Comparison of ENCODE assay signal across 29 cellular contexts in the genomic region with DNA sequence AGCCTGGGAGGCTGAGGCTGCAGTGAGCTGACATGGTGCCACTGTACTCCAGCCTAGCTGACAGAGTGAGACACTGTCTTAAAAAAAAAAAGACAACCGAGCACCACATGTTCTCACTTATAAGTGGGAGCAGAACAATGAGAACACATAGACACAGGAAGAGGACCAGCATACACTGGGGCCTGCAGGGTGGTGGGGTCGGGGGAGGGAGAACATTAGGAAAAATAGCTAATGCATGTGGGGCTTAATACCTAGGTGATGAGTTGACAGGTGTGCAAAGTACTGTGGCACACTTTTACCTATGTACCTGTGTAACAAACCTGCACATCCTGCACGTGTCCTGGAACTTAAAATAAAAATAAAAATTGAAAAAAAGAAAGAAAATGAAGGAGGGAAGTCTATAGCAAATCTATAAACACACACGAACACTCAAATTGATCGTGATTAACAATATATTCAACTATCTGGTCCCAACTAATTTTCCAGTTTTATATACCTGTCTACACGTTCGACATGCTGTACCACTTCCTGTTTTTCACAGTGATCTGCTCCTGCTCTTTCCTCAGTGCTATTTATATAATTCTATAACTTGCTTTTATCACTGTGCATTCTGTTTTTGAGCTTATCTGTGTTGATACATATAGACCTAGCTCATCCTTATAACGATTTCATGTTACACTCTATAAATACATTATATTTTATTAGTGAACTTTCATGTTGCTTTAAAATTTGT. TPM values are rescaled to one million over a fixed set of nuclear protein-coding genes. Genes with fewer than 3 reads are reported as not detected.
DNase-seq lines count a peak whose midpoint lies in the region; ATAC-seq, FAIRE-seq and TF ChIP-seq lines count a peak whose summit lies in the region.
"Had no signal": no experiment of that assay in that cellular context is flagged by ENCODE, and none has a peak within 500 bp of the region (broad histone marks: within the 10 kb centered on the region; RNA-seq: fewer than 3 reads in every experiment).

No MANE protein-coding gene starts in this region.

- no peak overlapping the region for H2BK5ac ChIP-seq in neuronal stem cell (ENCODE audit: low read length)

- no peaks in the 10 kb centered on the region for H3K27me3 Mint-ChIP-seq in activated CD4-positive, alpha-beta T cell treated with anti-CD3 and anti-CD28 coated beads, Interleukin-2, amount 10 ng/mL, durations not matched to agents 7 days and 5 days
- peaks cover 1 to 3% of the 10 kb centered on the region in 2 donors for H3K27me3 Mint-ChIP-seq in CD4-positive, alpha-beta memory T cell

- in situ Hi-C loops in GM12878 (cut with MboI): no loop called here

- no peak overlapping the region for H2BK12ac ChIP-seq in neuronal stem cell (ENCODE audit: low read length)

- H2BK15ac ChIP-seq in neuronal stem cell (ENCODE audit: low read length): no peak overlapping the region

- H3K9me3 ChIP-seq in CD4-positive, alpha-beta memory T cell (ENCODE audit: control insufficient read depth in 1 of 2, low read length in 2 of 2): no peaks in the 10 kb centered on the region
- no peaks in the 10 kb centered on the region for H3K9me3 ChIP-seq in GM12878 (replicated peaks; ENCODE audit: control insufficient read depth, insufficient read depth, low read length)
- H3K9me3 ChIP-seq in neuronal stem cell (replicated peaks in 1 of 2; ENCODE audit: control insufficient read depth in 2 of 2, insufficient read depth in 1 of 2, low read depth in 1 of 2, low read length in 2 of 2): peaks cover 0 to 5% of the 10 kb centered on the region in 2 donors
- H3K9me3 ChIP-seq: A549, breast epithelium had no signal

- no peaks in the 10 kb centered on the region for H3K27me3 ChIP-seq in CD4-positive, alpha-beta memory T cell (ENCODE audit: insufficient read depth, low read length)
- H3K27me3 ChIP-seq in GM12878 (replicated peaks in 1 of 2; ENCODE audit: control insufficient read depth in 2 of 2, insufficient read depth in 2 of 2, low read length in 1 of 2) (no peaks in the 10 kb centered on the region; a peak in 1 of 4 replicates), neuronal stem cell (ENCODE audit: control insufficient read depth in 3 of 3, insufficient read depth in 3 of 3, low read depth in 1 of 3, low read length in 3 of 3) (no peaks in the 10 kb centered on the region)
- H3K27me3 ChIP-seq: breast epithelium had no signal

- no peak overlapping the region for H3K4me3 ChIP-seq in CD4-positive, alpha-beta memory T cell (ENCODE audit: low read length in 2 of 2)
- H3K4me3 ChIP-seq in GM12878 (no peak overlapping the region), neuronal stem cell (ENCODE audit: low read length in 2 of 2) (no peak overlapping the region)
- H3K4me3 ChIP-seq: A549, breast epithelium had no signal

- no peak for TF ChIP-seq POLR2A in GM12878 (IDR thresholded peaks at IDR 0.05; ENCODE audit: low read depth, low read length)

- ATAC-seq in GM12878: no peak
- ATAC-seq in left ventricle myocardium superior: no peak
- ATAC-seq: A549; activated CD4-positive, CD25-positive, alpha-beta regulatory T cell treated with anti-CD3 and anti-CD28 coated beads, Interleukin-2, amount 50 U/mL, for 24 hours; activated CD8-positive, alpha-beta memory T cell treated with anti-CD3 and anti-CD28 coated beads, Interleukin-2, amount 10 ng/mL, durations not matched to agents 7 days and 5 days had no signal

- TF ChIP-seq CTCF in GM12878 (IDR thresholded peaks at IDR 0.05 in 2 of 3, conservative IDR thresholded peaks at IDR 0.05 in 1 of 3; ENCODE audit: control insufficient read depth in 2 of 3, extremely low read depth in 1 of 3, insufficient read depth in 1 of 3, low read depth in 3 of 3, low read length in 3 of 3): no peak

- no peak overlapping the region for H3K14ac ChIP-seq in neuronal stem cell (ENCODE audit: low read length)

- SMC1A ChIA-PET in GM12878 (lab: Charles Lee; ENCODE audit: uncharacterized antibody, unreplicated experiment): interaction anchor here (1.4 kb wide), 1 partner anchor 147 kb away, joined by 3 read pairs; no protein-coding TSS in a partner anchor

- no peak overlapping the region for H2AK5ac ChIP-seq in neuronal stem cell (ENCODE audit: low read depth, low read length)

- H4K20me1 ChIP-seq in GM12878 (ENCODE audit: control insufficient read depth, insufficient read depth): no peaks in the 10 kb centered on the region

- WGBS in GM12878 (ENCODE audit: insufficient coverage, insufficient replicate concordance, low lambda C conversion rate, missing lambda C conversion rate): under 1% methylated on average over 8 of the region's 8 CpGs
- no CpG with 5 or more reads among the region's 8 CpGs for WGBS in neuronal stem cell (ENCODE audit: extremely low coverage in 2 of 2, insufficient read length in 2 of 2, insufficient replicate concordance in 1 of 2), 2 donors

- H3K79me2 ChIP-seq in GM12878 (ENCODE audit: control insufficient read depth, insufficient read depth, low read length): no peaks in the 10 kb centered on the region

- no peak overlapping the region for H3K18ac ChIP-seq in neuronal stem cell (ENCODE audit: low read length)

- RAD21 ChIA-PET in GM12878 (lab: Charles Lee; ENCODE audit: unreplicated experiment): no interaction called here

- BruUV-seq in GM12878 (replicated peaks; lab: Mats Ljungman, UMichigan): no TSS peak

- H2AFZ ChIP-seq in GM12878 (ENCODE audit: control insufficient read depth, low read depth, low read length) (no peak overlapping the region), neuronal stem cell (ENCODE audit: low read length) (no peak overlapping the region)

- peaks cover 30% of the 10 kb centered on the region for H3K4me1 Mint-ChIP-seq in activated CD4-positive, alpha-beta T cell treated with anti-CD3 and anti-CD28 coated beads, Interleukin-2, amount 10 ng/mL, durations not matched to agents 7 days and 5 days
- H3K4me1 Mint-ChIP-seq in CD4-positive, alpha-beta memory T cell: peaks cover 23 to 46% (median 33%) of the 10 kb centered on the region in 4 donors
- H3K4me1 Mint-ChIP-seq: activated CD8-positive, alpha-beta memory T cell treated with anti-CD3 and anti-CD28 coated beads, Interleukin-2, amount 10 ng/mL, durations not matched to agents 7 days and 5 days; mesothelial cell of epicardium had no signal

- POLR2A ChIA-PET in activated CD4-positive, alpha-beta T cell treated with anti-CD3 and anti-CD28 coated beads, Interleukin-2, amount 10 ng/mL, durations not matched to agents 7 days and 5 days (lab: Charles Lee): no interaction called here
- POLR2A ChIA-PET in CD4-positive, alpha-beta memory T cell (lab: Charles Lee; ENCODE audit: partially characterized antibody): interaction anchor here (0.6 to 1.7 kb wide), 7 partner anchors 27 to 197 kb away, joined by 3 to 10 read pairs (median 3); a partner anchor contains a TSS
- POLR2A ChIA-PET in GM12878 (lab: Charles Lee): no interaction called here

- peak overlapping the region; percentile 13 for H3K4me3 Mint-ChIP-seq in activated CD4-positive, alpha-beta T cell treated with anti-CD3 and anti-CD28 coated beads, Interleukin-2, amount 10 ng/mL, durations not matched to agents 7 days and 5 days
- H3K4me3 Mint-ChIP-seq in CD4-positive, alpha-beta memory T cell: peak overlapping the region; percentile 26 to 73 (median 64)
- H3K4me3 Mint-ChIP-seq: activated CD8-positive, alpha-beta memory T cell treated with anti-CD3 and anti-CD28 coated beads, Interleukin-2, amount 10 ng/mL, durations not matched to agents 7 days and 5 days; H9; mesothelial cell of epicardium had no signal

- no peak overlapping the region for H4K91ac ChIP-seq in neuronal stem cell (ENCODE audit: low read depth, low read length, poor library complexity)

- H3K27ac ChIP-seq in CD4-positive, alpha-beta memory T cell (ENCODE audit: low read depth, low read length): no peak overlapping the region
- H3K27ac ChIP-seq in GM12878 (ENCODE audit: control insufficient read depth, insufficient read depth) (no peak overlapping the region), neuronal stem cell (replicated peaks; ENCODE audit: low read length) (no peak overlapping the region)
- H3K27ac ChIP-seq: A549, breast epithelium had no signal

- no peak overlapping the region for H3K9ac ChIP-seq in GM12878 (ENCODE audit: control insufficient read depth, insufficient read depth, low read length)
- no peak overlapping the region for H3K9ac ChIP-seq in neuronal stem cell (ENCODE audit: low read depth, low read length, poor library complexity)

- TF ChIP-seq EP300 in GM12878 (IDR thresholded peaks at IDR 0.05; ENCODE audit: borderline replicate concordance in 1 of 2, control insufficient read depth in 1 of 2, low read depth in 2 of 2, low read length in 2 of 2): no peak

- H3K4ac ChIP-seq in neuronal stem cell (ENCODE audit: low read length): no peak overlapping the region

- H3K4me1 ChIP-seq in CD4-positive, alpha-beta memory T cell (ENCODE audit: insufficient read depth, low read length): peaks cover 21% of the 10 kb centered on the region
- no peaks in the 10 kb centered on the region for H3K4me1 ChIP-seq in GM12878 (ENCODE audit: control insufficient read depth, insufficient read depth, low read length)
- H3K4me1 ChIP-seq in neuronal stem cell (ENCODE audit: control insufficient read depth in 2 of 2, insufficient read depth in 1 of 2, low read depth in 1 of 2, low read length in 2 of 2): peaks cover 0 to 1% of the 10 kb centered on the region in 2 donors
- H3K4me1 ChIP-seq: A549, breast epithelium had no signal

- no peak overlapping the region for H4K8ac ChIP-seq in neuronal stem cell (ENCODE audit: low read depth, low read length)

- peaks cover 13% of the 10 kb centered on the region for H3K9me3 Mint-ChIP-seq in activated CD4-positive, alpha-beta T cell treated with anti-CD3 and anti-CD28 coated beads, Interleukin-2, amount 10 ng/mL, durations not matched to agents 7 days and 5 days
- H3K9me3 Mint-ChIP-seq in CD4-positive, alpha-beta memory T cell: peaks cover 0 to 16% (median 2%) of the 10 kb centered on the region in 8 donors

- CTCF ChIA-PET in activated CD4-positive, alpha-beta T cell treated with anti-CD3 and anti-CD28 coated beads, Interleukin-2, amount 10 ng/mL, durations not matched to agents 7 days and 5 days (lab: Charles Lee): interaction anchor here (0.6 kb wide), 1 partner anchor 523 kb away, joined by 3 read pairs; no protein-coding TSS in a partner anchor
- CTCF ChIA-PET in CD4-positive, alpha-beta memory T cell (lab: Charles Lee; ENCODE audit: partially characterized antibody): interaction anchor here (1.0 to 1.9 kb wide), 3 partner anchors 9 to 224 kb away, joined by 3 to 10 read pairs (median 6); a partner anchor contains a TSS
- CTCF ChIA-PET in GM12878 (lab: Yijun Ruan, JAX): no interaction called here

- H3K4me2 ChIP-seq in GM12878 (ENCODE audit: control insufficient read depth, insufficient read depth): no peak overlapping the region
- H3K4me2 ChIP-seq in neuronal stem cell (ENCODE audit: insufficient read depth, low read length, poor library complexity, severe bottlenecking): no peak overlapping the region
- H3K4me2 ChIP-seq: A549 had no signal

- no peak for FAIRE-seq in GM12878 (lab: Jason Lieb, UNC)
- FAIRE-seq: A549, GM18507, RCC 7860, TTC549 had no signal

- DNase-seq in activated CD4-positive, alpha-beta T cell treated with anti-CD3 and anti-CD28 coated beads, Interleukin-2, amount 10 ng/mL, durations not matched to agents 7 days and 5 days: no peak
- DNase-seq in activated CD4-positive, alpha-beta T cell treated with anti-CD3 and anti-CD28 coated beads, Interleukin-2, amount 50 U/mL, for 1 hour: no peak
- peak in 4 of 5 donors; percentile 4 to 10 (median 6) for DNase-seq in CD4-positive, alpha-beta memory T cell
- peak; percentile 41 for DNase-seq in OCI-M1 (lab: John Stamatoyannopoulos, UW)
- DNase-seq in GM12878 (ENCODE audit: low read depth, low spot score): no peak
- no peak for DNase-seq in neuronal stem cell (ENCODE audit: low spot score)
- no peak for DNase-seq in activated CD8-positive, alpha-beta memory T cell treated with anti-CD3 and anti-CD28 coated beads, Interleukin-2, amount 50 U/mL, for 48 hours
- no peak for DNase-seq in left ventricle myocardium superior
- DNase-seq: activated CD8-positive, alpha-beta memory T cell treated with anti-CD3 and anti-CD28 coated beads, Interleukin-2, amount 10 ng/mL, durations not matched to agents 7 days and 5 days; amygdala; DMS79 treated with DMSO at 0.1 percent for 48 hours; effector CD8-positive, alpha-beta T cell; H9; kidney; naive B cell; NCI-H1105 treated with DMSO at 0.1 percent for 48 hours; NCI-H2029 treated with DMSO at 0.1 percent for 48 hours; NCI-H2227 treated with DMSO at 0.1 percent for 48 hours; NCI-H526 treated with DMSO at 0.1 percent for 48 hours; SIG-M5; SW 1271; trophoblast cell had no signal

- H3K36me3 Mint-ChIP-seq in activated CD4-positive, alpha-beta T cell treated with anti-CD3 and anti-CD28 coated beads, Interleukin-2, amount 10 ng/mL, durations not matched to agents 7 days and 5 days (ENCODE audit: low read depth): peaks cover 3% of the 10 kb centered on the region
- peaks cover 2 to 9% of the 10 kb centered on the region in 2 donors for H3K36me3 Mint-ChIP-seq in CD4-positive, alpha-beta memory T cell
- H3K36me3 Mint-ChIP-seq: activated CD8-positive, alpha-beta memory T cell treated with anti-CD3 and anti-CD28 coated beads, Interleukin-2, amount 10 ng/mL, durations not matched to agents 7 days and 5 days; naive B cell had no signal

- no peak overlapping the region for H3K23ac ChIP-seq in neuronal stem cell (ENCODE audit: low read depth, low read length, poor library complexity)

- no peaks in the 10 kb centered on the region for H3K36me3 ChIP-seq in CD4-positive, alpha-beta memory T cell (ENCODE audit: insufficient read depth, low read length)
- H3K36me3 ChIP-seq in GM12878 (ENCODE audit: control insufficient read depth in 2 of 2, insufficient read depth in 2 of 2, low read length in 1 of 2): no peaks in the 10 kb centered on the region
- no peaks in the 10 kb centered on the region for H3K36me3 ChIP-seq in neuronal stem cell (replicated peaks in 1 of 2; ENCODE audit: control insufficient read depth in 2 of 2, insufficient read depth in 2 of 2, low read length in 2 of 2)
- H3K36me3 ChIP-seq: breast epithelium had no signal

- peak overlapping the region; percentile 87 for H3K27ac Mint-ChIP-seq in activated CD4-positive, alpha-beta T cell treated with anti-CD3 and anti-CD28 coated beads, Interleukin-2, amount 10 ng/mL, durations not matched to agents 7 days and 5 days
- peak overlapping the region; percentile 14 to 82 (median 75) for H3K27ac Mint-ChIP-seq in CD4-positive, alpha-beta memory T cell
- H3K27ac Mint-ChIP-seq: activated CD8-positive, alpha-beta memory T cell treated with anti-CD3 and anti-CD28 coated beads, Interleukin-2, amount 10 ng/mL, durations not matched to agents 7 days and 5 days; H9; mesothelial cell of epicardium; naive B cell had no signal

- intact Hi-C loops in CD4-positive, alpha-beta memory T cell (cut with micrococcal nuclease): no loop called here
- intact Hi-C loops in GM12878 (cut with micrococcal nuclease; ENCODE audit: unreplicated experiment): no loop called here
- intact Hi-C loops in left ventricle myocardium superior (cut with micrococcal nuclease): no loop called here

- H3K79me1 ChIP-seq in neuronal stem cell (ENCODE audit: low read depth, low read length): no peaks in the 10 kb centered on the region

- no peak for TF ChIP-seq RAD21 in GM12878 (IDR thresholded peaks at IDR 0.05; ENCODE audit: insufficient read depth, low read depth, low read length)

- no peak overlapping the region for H2BK120ac ChIP-seq in neuronal stem cell (ENCODE audit: low read depth, low read length)

RNA-seq across cellular contexts. Expression of a gene that starts 27.2 kb away (rescaled TPM):
- total RNA-seq in activated CD4-positive, alpha-beta T cell treated with anti-CD3 and anti-CD28 coated beads, Interleukin-2, amount 10 ng/mL, durations not matched to agents 7 days and 5 days: 1 to 10 TPM; 5.6 to 7.0 TPM
- total RNA-seq in CD4-positive, alpha-beta memory T cell: 10 to 100 TPM; 17.0 to 25.5 TPM
- 10 to 100 TPM; 17.9 to 20.6 TPM for polyA plus RNA-seq in CD4-positive, alpha-beta memory T cell
- not detected in 2 replicates for total RNA-seq in GM12878 (2013; cell fraction: nucleolus; rRNA removed)
- total RNA-seq in GM12878 (2014; rRNA removed) (not detected in 2 replicates), GM12878 (2014; rRNA removed; fragmentation: Illumina TruSeq; extraction: Trizol) (not detected in 2 replicates), GM12878 (2021) (0.33 TPM in 1 of 2 replicates, not detected in the other), left ventricle myocardium superior (0.42 TPM)
- not detected for polyA plus RNA-seq in GM12878 (2011; ENCODE audit: low read depth)
- polyA plus RNA-seq in GM12878 (2011; rRNA removed) (not detected in 2 replicates), GM12878 (2014; fragmentation: Illumina TruSeq; extraction: Trizol) (not detected in 2 replicates), GM12878 (2014; fragmentation: Nextera tagmentation; extraction: Ambion mirVana) (not detected), GM12878 (2014; rRNA removed) (not detected in 2 replicates), GM12878 (2016; fragmentation: Nextera tagmentation; extraction: Ambion mirVana) (under 1 TPM in 1 of 2 experiments, not detected in 1; 0.08 TPM)
- not detected in 2 replicates for polyA plus RNA-seq in GM12878 (2011; cell fraction: cytosol; rRNA removed)
- not detected in 2 replicates for polyA plus RNA-seq in GM12878 (2011; cell fraction: nucleus; rRNA removed)
- polyA plus RNA-seq in GM12878 (2012): not detected in 2 replicates
- polyA minus RNA-seq in GM12878 (2011; rRNA and poly(A)+ RNA removed): not detected in 2 replicates
- polyA minus RNA-seq in GM12878 (2011; cell fraction: cytosol; rRNA and poly(A)+ RNA removed): not detected in 2 replicates
- not detected in 2 replicates for polyA minus RNA-seq in GM12878 (2011; cell fraction: nucleus; rRNA and poly(A)+ RNA removed)
- 1.8 TPM for polyA plus RNA-seq in neuronal stem cell (2013, experiment 1 of 2)
- 2.6 TPM for polyA plus RNA-seq in neuronal stem cell (2013, experiment 2 of 2)
- total RNA-seq: activated CD8-positive, alpha-beta memory T cell treated with anti-CD3 and anti-CD28 coated beads, Interleukin-2, amount 10 ng/mL, durations not matched to agents 7 days and 5 days; mesothelial cell of epicardium had no signal

Comparison
In these comparisons a context has a peak if more than half of its experiments do, and no peak if none do; other contexts are left out.
1. DNase-seq: peak in CD4-positive, alpha-beta memory T cell (4 of 5) and OCI-M1 (single experiment); none in activated CD4-positive, alpha-beta T cell treated with anti-CD3 and anti-CD28 coated beads, Interleukin-2, amount 10 ng/mL, durations not matched to agents 7 days and 5 days (single experiment), activated CD4-positive, alpha-beta T cell treated with anti-CD3 and anti-CD28 coated beads, Interleukin-2, amount 50 U/mL, for 1 hour (single experiment), GM12878 (single experiment), neuronal stem cell (single experiment), activated CD8-positive, alpha-beta memory T cell treated with anti-CD3 and anti-CD28 coated beads, Interleukin-2, amount 50 U/mL, for 48 hours (single experiment) and left ventricle myocardium superior (single experiment).